25 cellular contexts compared by ENCODE assay signal in the genomic region with DNA sequence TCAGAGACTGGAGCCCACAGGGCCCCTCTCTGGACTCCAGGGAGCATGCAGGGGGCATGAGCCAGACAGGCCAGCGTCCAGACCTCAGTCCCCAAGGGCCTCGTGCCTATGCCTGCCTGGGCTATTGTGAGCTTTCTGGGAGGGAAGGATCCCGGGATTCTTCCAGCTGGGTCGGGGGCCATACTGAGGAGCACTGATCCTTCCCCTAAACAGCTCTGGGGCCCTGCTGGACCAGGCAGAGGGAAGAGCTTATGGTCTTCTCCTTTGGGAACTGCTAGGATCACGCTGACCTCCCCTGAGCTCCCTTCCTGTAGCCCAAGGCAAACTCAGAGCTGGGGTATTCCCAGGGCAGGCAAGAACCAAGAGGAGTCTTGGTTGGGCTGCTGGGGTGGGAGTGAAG.
"Had no signal": no experiment of that assay in that cellular context is flagged by ENCODE, and none has a peak within 500 bp of the region (broad histone marks: within the 10 kb centered on the region; RNA-seq: fewer than 3 reads in every experiment).

No MANE protein-coding gene starts in this region.

- H3K36me3 ChIP-seq: neutrophil had no signal

- H3K9me3 ChIP-seq: neutrophil, vagina had no signal

- DNase-seq: activated B cell treated with CpG ODN at 0.5 μM for 24 hours; activated CD4-positive, alpha-beta T cell treated with anti-CD3 and anti-CD28 coated beads for 36 hours; activated CD4-positive, alpha-beta T cell treated with anti-CD3 and anti-CD28 coated beads, Interleukin-2, amount 50 U/mL, for 4 hours; activated CD8-positive, alpha-beta memory T cell treated with anti-CD3 and anti-CD28 coated beads for 24 hours; activated CD8-positive, alpha-beta memory T cell treated with anti-CD3 and anti-CD28 coated beads, Interleukin-2, amount 50 U/mL, for 4 hours; activated naive CD4-positive, alpha-beta T cell treated with Interleukin-2 at 50 U/mL for 16 hours; activated naive CD8-positive, alpha-beta T cell treated with anti-CD3 and anti-CD28 coated beads, Interleukin-2, amount 10 ng/mL, durations not matched to agents 7 days and 5 days; activated T-cell treated with anti-CD3 and anti-CD28 coated beads, Interleukin-2, amount 50 U/mL, for 4 hours; amniotic stem cell; cerebellar nuclear complex; effector CD4-positive, alpha-beta T cell; erythroblast; foreskin keratinocyte; stimulated activated naive B cell treated with anti-CD40 and anti-IgM and Interleukin-4, amounts not matched to agents 10 μg/mL and 1 μg/mL and 100 μg/mL, for 72 hours; T1000; trophoblast cell had no signal

- H3K9ac ChIP-seq: parathyroid adenoma had no signal

- H3K27ac Mint-ChIP-seq: activated B cell treated with CpG ODN at 0.5 μM for 24 hours; activated CD4-positive, alpha-beta T cell treated with anti-CD3 and anti-CD28 coated beads for 36 hours; activated naive CD8-positive, alpha-beta T cell treated with anti-CD3 and anti-CD28 coated beads, Interleukin-2, amount 10 ng/mL, durations not matched to agents 7 days and 5 days; dendritic cell treated with granulocyte-macrophage colony-stimulating factor and Interleukin-4, amounts not matched to agents 40 ng/mL and 50 ng/mL, for 4 days; stimulated activated naive B cell treated with anti-CD40 and anti-IgM and Interleukin-4, amounts not matched to agents 10 μg/mL and 1 μg/mL and 100 μg/mL, for 72 hours; T-helper 1 cell treated with Interleukin-12 subunit alpha and Interleukin-12 subunit beta and Interleukin-4 antibody, amounts not matched to agents 30 μg/mL and 1 μg/mL, for 36 hours had no signal

- H3K4me1 ChIP-seq: foreskin keratinocyte, parathyroid adenoma, vagina had no signal

- FAIRE-seq: endometrium, keratinocyte had no signal

- H3K9me3 Mint-ChIP-seq: activated B cell treated with CpG ODN at 0.5 μM for 24 hours; activated naive CD8-positive, alpha-beta T cell treated with anti-CD3 and anti-CD28 coated beads, Interleukin-2, amount 10 ng/mL, durations not matched to agents 7 days and 5 days; activated T-cell treated with anti-CD3 and anti-CD28 coated beads, Interleukin-2, amount 50 U/mL, for 4 hours; dendritic cell treated with granulocyte-macrophage colony-stimulating factor and Interleukin-4, amounts not matched to agents 40 ng/mL and 50 ng/mL, for 4 days; naive thymus-derived CD8-positive, alpha-beta T cell; stimulated activated naive B cell treated with anti-CD40 and anti-IgM and Interleukin-4, amounts not matched to agents 10 μg/mL and 1 μg/mL and 100 μg/mL, for 72 hours; T-helper 1 cell treated with Interleukin-12 subunit alpha and Interleukin-12 subunit beta and Interleukin-4 antibody, amounts not matched to agents 30 μg/mL and 1 μg/mL, for 36 hours had no signal

- H3K4me1 Mint-ChIP-seq: activated B cell treated with CpG ODN at 0.5 μM for 24 hours; activated CD4-positive, alpha-beta T cell treated with anti-CD3 and anti-CD28 coated beads for 36 hours; activated naive CD8-positive, alpha-beta T cell treated with anti-CD3 and anti-CD28 coated beads, Interleukin-2, amount 10 ng/mL, durations not matched to agents 7 days and 5 days had no signal

- H3K27me3 ChIP-seq: foreskin keratinocyte, neutrophil, vagina had no signal

- H3K4me3 ChIP-seq: lung, vagina had no signal

- H3K27ac ChIP-seq: foreskin keratinocyte, neutrophil, parathyroid adenoma, vagina had no signal

- H3K27me3 Mint-ChIP-seq: activated B cell treated with CpG ODN at 0.5 μM for 24 hours; activated CD4-positive, alpha-beta T cell treated with anti-CD3 and anti-CD28 coated beads for 36 hours; activated naive CD8-positive, alpha-beta T cell treated with anti-CD3 and anti-CD28 coated beads, Interleukin-2, amount 10 ng/mL, durations not matched to agents 7 days and 5 days; dendritic cell treated with granulocyte-macrophage colony-stimulating factor and Interleukin-4, amounts not matched to agents 40 ng/mL and 50 ng/mL, for 4 days; naive thymus-derived CD8-positive, alpha-beta T cell; stimulated activated naive B cell treated with anti-CD40 and anti-IgM and Interleukin-4, amounts not matched to agents 10 μg/mL and 1 μg/mL and 100 μg/mL, for 72 hours had no signal

- H3K4me3 Mint-ChIP-seq: activated B cell treated with CpG ODN at 0.5 μM for 24 hours; activated CD4-positive, alpha-beta T cell treated with anti-CD3 and anti-CD28 coated beads for 36 hours; activated naive CD8-positive, alpha-beta T cell treated with anti-CD3 and anti-CD28 coated beads, Interleukin-2, amount 10 ng/mL, durations not matched to agents 7 days and 5 days; activated T-cell treated with anti-CD3 and anti-CD28 coated beads, Interleukin-2, amount 50 U/mL, for 4 hours; dendritic cell treated with granulocyte-macrophage colony-stimulating factor and Interleukin-4, amounts not matched to agents 40 ng/mL and 50 ng/mL, for 4 days; naive thymus-derived CD8-positive, alpha-beta T cell; stimulated activated naive B cell treated with anti-CD40 and anti-IgM and Interleukin-4, amounts not matched to agents 10 μg/mL and 1 μg/mL and 100 μg/mL, for 72 hours; T-helper 1 cell treated with Interleukin-12 subunit alpha and Interleukin-12 subunit beta and Interleukin-4 antibody, amounts not matched to agents 30 μg/mL and 1 μg/mL, for 36 hours had no signal
